In genomic region chr2:237515166-237515565, GRCh38 we compare ENCODE assay signal across 18 cellular contexts. TPM values are rescaled to one million over a fixed set of nuclear protein-coding genes. Genes with fewer than 3 reads are reported as not detected.
DNase-seq lines count a peak whose midpoint lies in the region; ATAC-seq and TF ChIP-seq lines count a peak whose summit lies in the region.
"Had no signal": no experiment of that assay in that cellular context is flagged by ENCODE, and none has a peak within 500 bp of the region (broad histone marks: within the 10 kb centered on the region; RNA-seq: fewer than 3 reads in every experiment).

No MANE protein-coding gene starts in this region.

- peaks cover 28 to 40% (median 30%) of the 10 kb centered on the region in 4 donors for H3K4me1 ChIP-seq in esophagus muscularis mucosa

- POLR2A ChIA-PET in activated CD8-positive, alpha-beta T cell treated with anti-CD3 and anti-CD28 coated beads for 36 hours (lab: Charles Lee): no interaction called here

- 89% methylated on average over 15 of the region's 16 CpGs for WGBS in esophagus muscularis mucosa

- peaks cover 31% of the 10 kb centered on the region for H3K27me3 Mint-ChIP-seq in nephron progenitor cell (ENCODE audit: low read depth, poor library complexity)
- H3K27me3 Mint-ChIP-seq in activated CD8-positive, alpha-beta T cell treated with anti-CD3 and anti-CD28 coated beads for 36 hours: no peaks in the 10 kb centered on the region

- peak; percentile 63 for DNase-seq in Right ventricle myocardium inferior (ENCODE audit: missing footprints)
- DNase-seq in cardiac septum (ENCODE audit: low spot score): no peak
- no peak for DNase-seq in esophagus muscularis mucosa (ENCODE audit: extremely low spot score)
- no peak for DNase-seq in nephron progenitor cell
- no peak for DNase-seq in kidney tubule cell (ENCODE audit: low spot score)
- no peak for DNase-seq in SHP77 (lab: John Stamatoyannopoulos, UW)
- DNase-seq in activated CD8-positive, alpha-beta T cell treated with anti-CD3 and anti-CD28 coated beads for 36 hours: no peak
- DNase-seq in NCI-H2029 (lab: John Stamatoyannopoulos, UW): no peak
- DNase-seq: C1 segment of cervical spinal cord, DMS79 treated with DMSO at 0.1 percent for 48 hours, HCEC 1CT, KBM-7, NCI-H1048, NCI-H146, NCI-H2227 treated with DMSO at 0.1 percent for 48 hours, NCI-H524 treated with DMSO at 0.1 percent for 48 hours, SIG-M5 had no signal

- intact Hi-C loops in Right ventricle myocardium inferior (cut with DNase I): no loop called here
- intact Hi-C loops in cardiac septum (cut with DNase I): loop anchor here (10.0 kb wide), 1 partner anchor 230 kb away; no protein-coding TSS in a partner anchor
- intact Hi-C loops in esophagus muscularis mucosa (cut with DNase I): loop anchor here (10.0 kb wide), 2 partner anchors 120 to 230 kb away; no protein-coding TSS in a partner anchor
- intact Hi-C loops in activated CD8-positive, alpha-beta T cell treated with anti-CD3 and anti-CD28 coated beads for 36 hours (cut with micrococcal nuclease): no loop called here

- no peaks in the 10 kb centered on the region for H3K9me3 Mint-ChIP-seq in nephron progenitor cell
- H3K9me3 Mint-ChIP-seq in activated CD8-positive, alpha-beta T cell treated with anti-CD3 and anti-CD28 coated beads for 36 hours: no peaks in the 10 kb centered on the region

- H3K4me1 Mint-ChIP-seq in nephron progenitor cell: peaks cover 30% of the 10 kb centered on the region
- H3K4me1 Mint-ChIP-seq in activated CD8-positive, alpha-beta T cell treated with anti-CD3 and anti-CD28 coated beads for 36 hours (ENCODE audit: low read depth): no peaks in the 10 kb centered on the region

- H3K9me3 ChIP-seq in esophagus muscularis mucosa: no peaks in the 10 kb centered on the region

- H3K27me3 ChIP-seq in esophagus muscularis mucosa: no peaks in the 10 kb centered on the region

- TF ChIP-seq POLR2A in esophagus muscularis mucosa (IDR thresholded peaks at IDR 0.05; ENCODE audit: low read depth): no peak

- H3K4me3 Mint-ChIP-seq in nephron progenitor cell: no peak overlapping the region
- H3K4me3 Mint-ChIP-seq in activated CD8-positive, alpha-beta T cell treated with anti-CD3 and anti-CD28 coated beads for 36 hours: no peak overlapping the region

- peak overlapping the region in 3 of 4 donors; percentile 10 to 53 (median 39) for H3K27ac ChIP-seq in esophagus muscularis mucosa (replicated peaks in 1 of 4)

- H3K36me3 ChIP-seq in esophagus muscularis mucosa: no peaks in the 10 kb centered on the region

- TF ChIP-seq EP300 in esophagus muscularis mucosa (IDR thresholded peaks at IDR 0.05): no peak

- peak; percentile 14 for ATAC-seq in Right ventricle myocardium inferior
- no peak for ATAC-seq in activated CD8-positive, alpha-beta T cell treated with anti-CD3 and anti-CD28 coated beads for 36 hours

- H3K4me3 ChIP-seq in esophagus muscularis mucosa: no peak overlapping the region

- TF ChIP-seq CTCF in esophagus muscularis mucosa (IDR thresholded peaks at IDR 0.05) (no peak), nephron progenitor cell (IDR thresholded peaks at IDR 0.05) (no peak)
- TF ChIP-seq CTCF in activated CD8-positive, alpha-beta T cell treated with anti-CD3 and anti-CD28 coated beads for 36 hours (IDR thresholded peaks at IDR 0.05): no peak

- no peaks in the 10 kb centered on the region for H3K36me3 Mint-ChIP-seq in nephron progenitor cell (ENCODE audit: low read depth)
- no peaks in the 10 kb centered on the region for H3K36me3 Mint-ChIP-seq in activated CD8-positive, alpha-beta T cell treated with anti-CD3 and anti-CD28 coated beads for 36 hours (ENCODE audit: low read depth)

- peak overlapping the region; percentile 30 for H3K27ac Mint-ChIP-seq in nephron progenitor cell
- H3K27ac Mint-ChIP-seq in activated CD8-positive, alpha-beta T cell treated with anti-CD3 and anti-CD28 coated beads for 36 hours: no peak overlapping the region

- CTCF ChIA-PET in activated CD8-positive, alpha-beta T cell treated with anti-CD3 and anti-CD28 coated beads for 36 hours (lab: Charles Lee): interaction anchor here (2.0 to 10.4 kb wide), 2 partner anchors 58 to 94 kb away, joined by 5 to 285 read pairs; no protein-coding TSS in a partner anchor

RNA-seq across cellular contexts. Expression of gene MLPH, which starts 28.1 kb away (rescaled TPM):
- total RNA-seq in Right ventricle myocardium inferior (79.0 TPM), cardiac septum (15.7 TPM), esophagus muscularis mucosa (1 to 10 TPM; 5.3 to 8.7 (median 7.8) TPM)
- not detected for total RNA-seq in activated CD8-positive, alpha-beta T cell treated with anti-CD3 and anti-CD28 coated beads for 36 hours

RNA-seq across cellular contexts. Expression of gene PRLH, which starts 51.2 kb away (rescaled TPM):
- total RNA-seq in Right ventricle myocardium inferior (not detected), cardiac septum (not detected), esophagus muscularis mucosa (not detected)
- total RNA-seq in activated CD8-positive, alpha-beta T cell treated with anti-CD3 and anti-CD28 coated beads for 36 hours: not detected
- total RNA-seq: G401 had no signal

Comparison
In these comparisons a context has a peak if more than half of its experiments do, and no peak if none do; other contexts are left out.
1. intact Hi-C loops: an anchor here in cardiac septum (10.0 kb wide) and esophagus muscularis mucosa (10.0 kb wide); none called in Right ventricle myocardium inferior and activated CD8-positive, alpha-beta T cell treated with anti-CD3 and anti-CD28 coated beads for 36 hours.
2. RNA of gene MLPH, which starts 28.1 kb away (total RNA-seq): 79.0 TPM in Right ventricle myocardium inferior (single experiment), 15.7 TPM in cardiac septum (single experiment) and 5.3 to 8.7 TPM in esophagus muscularis mucosa; not detected in activated CD8-positive, alpha-beta T cell treated with anti-CD3 and anti-CD28 coated beads for 36 hours; every median in the first group is over 4 times any median in the second.